In the genomic region with DNA sequence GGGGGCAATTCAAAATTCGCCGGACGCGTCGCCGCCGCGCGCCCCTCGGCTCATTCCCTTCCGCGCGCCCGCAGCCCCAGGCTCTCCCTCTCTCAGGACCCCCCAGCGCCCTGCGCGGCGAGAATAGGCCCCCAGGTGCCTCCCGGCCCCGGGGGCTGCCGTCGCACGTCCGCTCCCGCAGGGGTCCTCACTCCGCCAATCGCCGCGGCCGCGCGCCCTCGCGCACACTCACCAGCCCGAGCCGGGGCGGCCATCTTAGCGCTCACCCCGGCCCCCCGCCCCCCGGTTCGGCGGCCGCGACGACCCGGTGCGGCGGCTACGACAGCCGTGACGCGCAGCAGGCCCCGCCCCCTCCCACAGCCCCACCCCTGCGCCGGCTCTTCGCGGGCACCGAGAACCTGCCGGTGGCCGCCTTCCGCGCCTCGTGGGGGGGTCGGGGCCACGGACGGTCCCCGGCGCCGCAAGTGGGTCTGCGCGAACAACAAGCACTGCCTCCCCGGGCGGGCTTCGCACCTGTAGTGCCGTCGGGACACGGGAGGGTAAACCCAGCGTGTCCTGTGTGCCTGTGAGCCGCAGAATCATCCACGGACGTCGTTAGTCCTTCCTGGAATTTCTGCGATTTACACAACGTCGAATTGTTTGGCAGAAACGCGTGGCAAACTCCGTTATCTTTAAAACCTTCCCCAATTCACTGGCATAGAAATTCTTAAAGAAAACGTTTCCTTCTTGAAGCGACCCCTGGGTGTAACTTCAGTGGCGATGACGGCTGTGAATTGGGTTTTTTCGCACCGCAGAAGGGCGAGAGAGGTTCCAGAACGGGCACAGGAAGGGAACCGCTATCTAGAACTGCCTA, we compare ENCODE assay signal across 1 cellular context.
A peak's percentile ranks its signal among the peaks of the same experiment; 100 is the strongest.
TF ChIP-seq lines count a peak whose summit lies in the region.

No MANE protein-coding gene starts in this region.

TF ChIP-seq in IMR-90, 13 proteins besides CTCF, POLR2A, EP300 and RAD21:
- TF ChIP-seq MAZ (IDR thresholded peaks at IDR 0.05; ENCODE audit: borderline replicate concordance, low read depth, low read length) (peak; percentile 85; the same call in 1 of the 2 replicates), FOS (IDR thresholded peaks at IDR 0.05; ENCODE audit: low read depth, low read length) (0 out of 2 replicates have a peak, but pooled peaks have one; percentile 1), NFE2L2 (IDR thresholded peaks at IDR 0.05; ENCODE audit: low read depth, low read length) (no peak)
